Comparison of ENCODE assay signal across 25 cellular contexts in the genomic region with DNA sequence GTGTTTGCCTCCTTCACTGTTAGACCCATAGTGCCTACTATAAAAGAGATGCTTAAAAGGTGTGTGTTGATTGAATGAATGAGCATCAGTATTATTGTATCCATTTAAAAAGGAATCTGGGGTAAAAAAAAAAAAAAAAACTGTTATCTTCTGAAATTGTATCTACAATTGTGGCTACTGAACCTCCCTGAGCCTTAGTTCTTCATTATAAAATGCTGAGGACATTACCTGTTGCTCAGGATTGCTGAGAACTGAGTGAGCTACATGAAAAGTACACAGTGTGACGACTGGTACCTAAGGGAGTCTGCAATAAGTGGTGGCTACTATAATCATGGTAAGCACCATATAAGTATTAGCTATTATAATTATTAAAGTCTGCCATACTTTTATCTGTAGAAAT.
"Had no signal": no experiment of that assay in that cellular context is flagged by ENCODE, and none has a peak within 500 bp of the region (broad histone marks: within the 10 kb centered on the region; RNA-seq: fewer than 3 reads in every experiment).

No MANE protein-coding gene starts in this region.

- H3K27me3 ChIP-seq: esophagus muscularis mucosa, foreskin keratinocyte, neutrophil, pancreas, right lobe of liver, stomach, thyroid gland, vagina had no signal

- H3K9me3 ChIP-seq: esophagus muscularis mucosa, neutrophil, pancreas, right lobe of liver, stomach, thyroid gland, vagina had no signal

- H3K27ac Mint-ChIP-seq: memory B cell; stimulated activated effector memory CD8-positive, alpha-beta T cell treated with anti-CD3 and anti-CD28 coated beads, Interleukin-12 subunit alpha, Interleukin-12 subunit beta, amount 100 ng/mL, for 72 hours had no signal

- ATAC-seq: foreskin keratinocyte; left colon; natural killer cell; pancreas; right lobe of liver; stimulated activated effector memory CD8-positive, alpha-beta T cell treated with anti-CD3 and anti-CD28 coated beads, Interleukin-12 subunit alpha, Interleukin-12 subunit beta, amount 100 ng/mL, for 72 hours had no signal

- DNase-seq: dermis blood vessel endothelial cell; effector memory CD4-positive, alpha-beta T cell; foreskin keratinocyte; hypothalamus; immature natural killer cell; islet precursor cell; kidney glomerular epithelial cell; left colon; natural killer cell; pancreas; right lobe of liver; stimulated activated CD4-positive, alpha-beta T cell treated with anti-CD3 and anti-CD28 coated beads, Interleukin-2, amount 100 ng/mL, for 24 hours; stimulated activated CD4-positive, alpha-beta T cell treated with anti-CD3 and anti-CD28 coated beads, Interleukin-4, amount 100 ng/mL, for 24 hours; stimulated activated naive CD4-positive, alpha-beta T cell treated with Interleukin-2 at 50 U/mL for 16 hours; stomach; thyroid gland; trophoblast cell had no signal

- H3K4me3 ChIP-seq: coronary artery, esophagus muscularis mucosa, lung, pancreas, right lobe of liver, smooth muscle cell, stomach, thyroid gland, vagina had no signal

- H3K27me3 Mint-ChIP-seq: memory B cell had no signal

- H3K36me3 ChIP-seq: pancreas, right lobe of liver, thyroid gland, vagina had no signal

- H3K4me3 Mint-ChIP-seq: immature natural killer cell; memory B cell; natural killer cell; stimulated activated effector memory CD8-positive, alpha-beta T cell treated with anti-CD3 and anti-CD28 coated beads, Interleukin-12 subunit alpha, Interleukin-12 subunit beta, amount 100 ng/mL, for 72 hours had no signal

- H3K9me3 Mint-ChIP-seq: immature natural killer cell; memory B cell; natural killer cell; stimulated activated effector memory CD8-positive, alpha-beta T cell treated with anti-CD3 and anti-CD28 coated beads, Interleukin-12 subunit alpha, Interleukin-12 subunit beta, amount 100 ng/mL, for 72 hours had no signal

- H3K27ac ChIP-seq: coronary artery, esophagus muscularis mucosa, foreskin keratinocyte, neutrophil, pancreas, right lobe of liver, thyroid gland, vagina had no signal

- H3K4me1 ChIP-seq: pancreas, thyroid gland had no signal
